Comparison of ENCODE assay signal across 1 cellular context in the genomic region with DNA sequence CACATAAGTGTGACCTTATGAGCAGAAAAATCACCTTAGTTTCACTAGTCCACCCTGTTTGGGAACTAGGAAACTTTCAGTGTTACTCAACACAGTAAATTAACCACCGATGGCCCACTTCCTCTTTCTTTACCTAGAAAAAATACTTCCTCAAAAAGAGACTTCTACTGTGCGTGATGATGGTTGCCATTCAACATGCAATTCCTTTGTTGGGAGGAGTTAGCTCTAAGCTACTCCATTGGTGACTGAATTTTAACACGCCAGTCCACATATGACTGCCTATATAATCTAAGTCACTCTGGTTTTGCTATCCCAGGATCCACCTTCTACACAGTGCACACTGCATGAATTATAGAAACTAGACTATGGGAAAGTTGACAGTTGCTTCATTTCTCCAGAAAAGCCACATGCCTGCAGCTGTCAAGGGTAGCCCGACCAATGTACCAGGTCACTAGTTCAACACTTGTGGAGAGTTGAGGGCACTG.
A peak's percentile ranks its signal among the peaks of the same experiment; 100 is the strongest.
TF ChIP-seq lines count a peak whose summit lies in the region.

No MANE protein-coding gene starts in this region.

TF ChIP-seq in K562, 482 proteins besides CTCF, POLR2A, EP300 and RAD21:
- TF ChIP-seq, protein P1, sequence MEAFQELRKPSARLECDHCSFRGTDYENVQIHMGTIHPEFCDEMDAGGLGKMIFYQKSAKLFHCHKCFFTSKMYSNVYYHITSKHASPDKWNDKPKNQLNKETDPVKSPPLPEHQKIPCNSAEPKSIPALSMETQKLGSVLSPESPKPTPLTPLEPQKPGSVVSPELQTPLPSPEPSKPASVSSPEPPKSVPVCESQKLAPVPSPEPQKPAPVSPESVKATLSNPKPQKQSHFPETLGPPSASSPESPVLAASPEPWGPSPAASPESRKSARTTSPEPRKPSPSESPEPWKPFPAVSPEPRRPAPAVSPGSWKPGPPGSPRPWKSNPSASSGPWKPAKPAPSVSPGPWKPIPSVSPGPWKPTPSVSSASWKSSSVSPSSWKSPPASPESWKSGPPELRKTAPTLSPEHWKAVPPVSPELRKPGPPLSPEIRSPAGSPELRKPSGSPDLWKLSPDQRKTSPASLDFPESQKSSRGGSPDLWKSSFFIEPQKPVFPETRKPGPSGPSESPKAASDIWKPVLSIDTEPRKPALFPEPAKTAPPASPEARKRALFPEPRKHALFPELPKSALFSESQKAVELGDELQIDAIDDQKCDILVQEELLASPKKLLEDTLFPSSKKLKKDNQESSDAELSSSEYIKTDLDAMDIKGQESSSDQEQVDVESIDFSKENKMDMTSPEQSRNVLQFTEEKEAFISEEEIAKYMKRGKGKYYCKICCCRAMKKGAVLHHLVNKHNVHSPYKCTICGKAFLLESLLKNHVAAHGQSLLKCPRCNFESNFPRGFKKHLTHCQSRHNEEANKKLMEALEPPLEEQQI (IDR thresholded peaks at IDR 0.05): no peak
- TF ChIP-seq TEAD4 (IDR thresholded peaks at IDR 0.05; ENCODE audit: low read length) (no peak), TEAD4 (CRISPR knock-in tag; IDR thresholded peaks at IDR 0.05; ENCODE audit: borderline replicate concordance) (no peak), SPI1 (IDR thresholded peaks at IDR 0.05; ENCODE audit: borderline replicate concordance, low read depth, low read length) (peak; percentile 90)
TF ChIP-seq in K562: peak in this region for 1.
